Comparison of ENCODE assay signal across 4 cellular contexts in genomic region chr20:24007758-24008157, GRCh38. TPM values are rescaled to one million over a fixed set of nuclear protein-coding genes. Genes with fewer than 3 reads are reported as not detected.
"Had no signal": no experiment of that assay in that cellular context is flagged by ENCODE, and none has a peak within 500 bp of the region (broad histone marks: within the 10 kb centered on the region; RNA-seq: fewer than 3 reads in every experiment).

No MANE protein-coding gene starts in this region.

- H3K4me3 ChIP-seq: GM12878 had no signal

- ATAC-seq: GM12878 had no signal

- DNase-seq: GDM1, GF-D8 had no signal

RNA-seq across cellular contexts. Expression of gene GGTLC1, which starts 19.2 kb away (rescaled TPM):
- total RNA-seq: G401, GM12878 had no signal
- polyA plus RNA-seq: GM12878 had no signal
